In the genomic region with DNA sequence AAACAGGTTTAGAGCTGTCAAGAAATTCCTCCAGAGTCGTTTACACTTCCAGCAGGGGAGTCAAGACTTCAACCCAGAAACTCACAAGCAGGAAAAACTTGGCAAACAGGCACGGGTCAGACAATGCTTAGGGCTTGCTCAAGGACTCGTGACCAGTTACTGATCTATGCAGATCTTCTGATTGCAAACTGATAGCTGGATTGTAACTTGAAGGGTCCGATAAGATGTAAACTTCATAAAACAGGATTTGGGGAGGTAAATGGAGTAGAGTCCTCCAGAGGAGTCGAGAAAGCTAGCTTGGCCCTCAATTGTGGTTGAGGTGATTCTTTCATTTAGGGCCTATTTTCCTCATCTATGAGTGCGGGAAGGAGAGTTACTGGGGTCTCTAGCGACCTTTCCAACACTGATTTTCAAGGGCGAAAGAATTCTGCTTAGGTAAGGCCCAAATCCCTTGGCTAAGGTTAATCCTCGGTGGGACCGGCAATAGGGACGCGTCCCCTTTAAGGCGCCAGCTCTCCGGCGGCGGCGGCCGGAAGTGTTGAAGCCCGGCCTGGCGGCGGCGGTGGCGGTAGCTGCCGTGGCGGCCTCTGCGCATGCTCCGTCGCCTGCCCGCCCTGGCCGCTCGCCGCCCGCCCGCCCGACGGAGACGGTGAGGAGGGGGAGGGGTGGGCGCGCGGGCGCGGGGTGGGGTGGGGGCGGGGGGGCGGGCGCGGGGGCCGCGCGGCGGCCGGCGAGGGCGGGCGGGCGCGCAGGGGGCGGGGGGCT, we compare ENCODE assay signal across 8 cellular contexts. TPM values are rescaled to one million over a fixed set of nuclear protein-coding genes. Genes with fewer than 3 reads are reported as not detected.
DNase-seq lines count a peak whose midpoint lies in the region; ATAC-seq and TF ChIP-seq lines count a peak whose summit lies in the region.

A gene with protein sequence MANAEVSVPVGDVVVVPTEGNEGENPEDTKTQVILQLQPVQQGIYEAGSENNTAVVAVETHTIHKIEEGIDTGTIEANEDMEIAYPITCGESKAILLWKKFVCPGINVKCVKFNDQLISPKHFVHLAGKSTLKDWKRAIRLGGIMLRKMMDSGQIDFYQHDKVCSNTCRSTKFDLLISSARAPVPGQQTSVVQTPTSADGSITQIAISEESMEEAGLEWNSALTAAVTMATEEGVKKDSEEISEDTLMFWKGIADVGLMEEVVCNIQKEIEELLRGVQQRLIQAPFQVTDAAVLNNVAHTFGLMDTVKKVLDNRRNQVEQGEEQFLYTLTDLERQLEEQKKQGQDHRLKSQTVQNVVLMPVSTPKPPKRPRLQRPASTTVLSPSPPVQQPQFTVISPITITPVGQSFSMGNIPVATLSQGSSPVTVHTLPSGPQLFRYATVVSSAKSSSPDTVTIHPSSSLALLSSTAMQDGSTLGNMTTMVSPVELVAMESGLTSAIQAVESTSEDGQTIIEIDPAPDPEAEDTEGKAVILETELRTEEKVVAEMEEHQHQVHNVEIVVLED (plus strand): TSS at position 594 of the 765 bp plus-strand sequence. CDS start 14,829 bp downstream, outside the sequence.

- peak within 1 kb of the TSS; percentile 94 for H3K27ac Mint-ChIP-seq in activated naive CD8-positive, alpha-beta T cell treated with anti-CD3 and anti-CD28 coated beads for 36 hours
- peak within 1 kb of the TSS; percentile 96 for H3K27ac Mint-ChIP-seq in glutamatergic neuron (ENCODE audit: unreplicated experiment)
- H3K27ac Mint-ChIP-seq in osteocyte (ENCODE audit: unreplicated experiment) = peak within 1 kb of the TSS; percentile 99

- H3K36me3 Mint-ChIP-seq in activated naive CD8-positive, alpha-beta T cell treated with anti-CD3 and anti-CD28 coated beads for 36 hours = peaks cover 4% of the 10 kb centered on the region
- H3K36me3 Mint-ChIP-seq in glutamatergic neuron (ENCODE audit: unreplicated experiment) (no peaks in the 10 kb centered on the region), osteocyte (ENCODE audit: unreplicated experiment) (peaks cover 3% of the 10 kb centered on the region)

- H3K27me3 ChIP-seq in testis = no peaks in the 10 kb centered on the region

- H3K4me1 Mint-ChIP-seq in activated naive CD8-positive, alpha-beta T cell treated with anti-CD3 and anti-CD28 coated beads for 36 hours = peaks cover 6% of the 10 kb centered on the region
- H3K4me1 Mint-ChIP-seq in glutamatergic neuron (ENCODE audit: low read depth, unreplicated experiment) (peaks cover 18% of the 10 kb centered on the region), osteocyte (ENCODE audit: unreplicated experiment) (peaks cover 18% of the 10 kb centered on the region)

- intact Hi-C loops in testis (cut with DNase I; ENCODE audit: low total_unique reads) = no loop called here

- no peaks in the 10 kb centered on the region for H3K9me3 ChIP-seq in testis

- H3K27me3 Mint-ChIP-seq in activated naive CD8-positive, alpha-beta T cell treated with anti-CD3 and anti-CD28 coated beads for 36 hours = no peaks in the 10 kb centered on the region
- H3K27me3 Mint-ChIP-seq in glutamatergic neuron (ENCODE audit: unreplicated experiment) (peaks cover 10% of the 10 kb centered on the region), osteocyte (ENCODE audit: unreplicated experiment) (no peaks in the 10 kb centered on the region)

- no peak for TF ChIP-seq POLR2A in testis (IDR thresholded peaks at IDR 0.05)

- no peaks in the 10 kb centered on the region for H3K9me3 Mint-ChIP-seq in activated naive CD8-positive, alpha-beta T cell treated with anti-CD3 and anti-CD28 coated beads for 36 hours
- H3K9me3 Mint-ChIP-seq in glutamatergic neuron (ENCODE audit: unreplicated experiment) = peaks cover 11% of the 10 kb centered on the region
- H3K9me3 Mint-ChIP-seq in osteocyte (ENCODE audit: unreplicated experiment) = no peaks in the 10 kb centered on the region

- WGBS in testis, 2 donors = 0 to 2% methylated on average over 9 to 19 of the region's 57 CpGs

- H3K4me1 ChIP-seq in testis = peaks cover 7% of the 10 kb centered on the region

- DNase-seq in GM04503 (ENCODE audit: low read depth) (peak; percentile 31), NCI-H1092 (lab: John Stamatoyannopoulos, UW) (peak; percentile 91), SW 1271 (lab: John Stamatoyannopoulos, UW) (peak; percentile 13 to 65), glutamatergic neuron (peak; percentile 90), osteocyte (ENCODE audit: extremely low spot score, unreplicated experiment) (peak; percentile 96), testis (peak; percentile 89)
- DNase-seq in activated naive CD8-positive, alpha-beta T cell treated with anti-CD3 and anti-CD28 coated beads for 36 hours = peak; percentile 92

- TF ChIP-seq CTCF in glutamatergic neuron (IDR thresholded peaks at IDR 0.05; ENCODE audit: partially characterized antibody, unreplicated experiment) = no peak
- TF ChIP-seq CTCF in osteocyte (IDR thresholded peaks at IDR 0.05) = no peak
- TF ChIP-seq CTCF in testis (IDR thresholded peaks at IDR 0.05) = no peak

- H3K4me3 ChIP-seq in testis = peak within 1 kb of the TSS; percentile 75 to 81

- peak within 1 kb of the TSS; percentile 89 to 94 for H3K27ac ChIP-seq in testis

- H3K4me3 Mint-ChIP-seq in activated naive CD8-positive, alpha-beta T cell treated with anti-CD3 and anti-CD28 coated beads for 36 hours = peak within 1 kb of the TSS; percentile 87
- peak within 1 kb of the TSS; percentile 97 for H3K4me3 Mint-ChIP-seq in glutamatergic neuron (ENCODE audit: unreplicated experiment)
- peak within 1 kb of the TSS; percentile 92 for H3K4me3 Mint-ChIP-seq in osteocyte (ENCODE audit: unreplicated experiment)

- peak; percentile 70 for ATAC-seq in HG02571 (IDR thresholded peaks at IDR 0.05; ENCODE audit: unreplicated experiment)

- H3K36me3 ChIP-seq in testis (ENCODE audit: low read depth, missing control alignments) = no peaks in the 10 kb centered on the region

RNA-seq across cellular contexts. Expression of the gene that starts here (rescaled TPM):
- total RNA-seq in activated naive CD8-positive, alpha-beta T cell treated with anti-CD3 and anti-CD28 coated beads for 36 hours = 10 to 100 TPM; 25.3 to 26.6 TPM
- total RNA-seq in glutamatergic neuron (ENCODE audit: unreplicated experiment) (21.2 TPM), osteocyte (17.1 and 17.9 TPM in 2 replicates), testis (10 to 100 TPM; 16.6 to 17.2 TPM)
- polyA plus RNA-seq in testis (ENCODE audit: insufficient read depth, low read depth, low replicate concordance) = 12.6 TPM

Comparison
In these comparisons a context has a peak if more than half of its experiments do, and no peak if none do; other contexts are left out.
1. Peak in every context shown above with its lines: DNase-seq, ATAC-seq, H3K4me3 ChIP-seq and H3K27ac ChIP-seq.
2. DNase-seq: peak in every context shown above with its lines; median percentile 96 in osteocyte; 92 in activated naive CD8-positive, alpha-beta T cell treated with anti-CD3 and anti-CD28 coated beads for 36 hours; 91 in NCI-H1092; 90 in glutamatergic neuron; 89 in testis; 39 in SW 1271; 31 in GM04503.